21 cellular contexts compared by ENCODE assay signal in the genomic region with DNA sequence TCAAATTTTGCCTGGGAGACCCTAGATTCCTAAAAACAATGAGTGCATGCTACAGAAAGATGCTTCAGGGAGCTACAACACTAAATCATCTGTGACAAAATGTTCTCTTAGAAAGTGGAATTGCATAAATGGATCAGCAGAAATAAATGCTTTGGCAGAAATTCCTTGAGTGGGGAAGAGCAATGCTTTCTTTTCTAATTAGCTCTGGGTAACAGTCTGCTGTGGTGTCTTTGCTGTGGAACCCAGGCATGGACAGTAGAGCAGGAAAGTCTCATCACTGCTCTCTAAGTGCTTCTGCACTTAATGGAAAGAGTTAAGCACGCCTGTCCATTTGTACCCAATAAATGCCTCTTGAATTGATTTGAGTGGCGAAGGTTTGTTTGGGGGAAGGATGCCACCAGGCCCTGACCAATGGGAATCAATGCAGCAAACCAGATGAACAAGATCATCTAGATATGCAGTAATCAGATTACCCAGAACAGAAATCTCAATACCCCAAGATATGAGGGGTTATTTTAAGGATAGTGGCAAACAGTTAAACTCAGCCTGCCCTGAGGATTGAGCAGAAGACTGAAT. TPM values are rescaled to one million over a fixed set of nuclear protein-coding genes. Genes with fewer than 3 reads are reported as not detected.
DNase-seq lines count a peak whose midpoint lies in the region; ATAC-seq and TF ChIP-seq lines count a peak whose summit lies in the region.
"Had no signal": no experiment of that assay in that cellular context is flagged by ENCODE, and none has a peak within 500 bp of the region (broad histone marks: within the 10 kb centered on the region; RNA-seq: fewer than 3 reads in every experiment).

No MANE protein-coding gene starts in this region.

- H3K4me3 ChIP-seq in body of pancreas: no peak overlapping the region
- H3K4me3 ChIP-seq in lung: no peak overlapping the region
- H3K4me3 ChIP-seq in thyroid gland (replicated peaks in 1 of 3): no peak overlapping the region
- H3K4me3 ChIP-seq: cardiac muscle cell, Peyer's patch had no signal

- DNase-seq in body of pancreas (no peak), lung (ENCODE audit: low spot score) (no peak), thyroid gland (no peak), NCI-H2029 treated with DMSO at 0.1 percent for 48 hours (lab: John Stamatoyannopoulos, UW) (no peak)
- DNase-seq in activated effector memory CD4-positive, alpha-beta T cell treated with anti-CD3 and anti-CD28 coated beads, Interleukin-2, amount 50 U/mL, for 16 hours: no peak
- DNase-seq: activated CD4-positive, alpha-beta T cell treated with anti-CD3 and anti-CD28 coated beads, Interleukin-2, amount 50 U/mL, for 4 hours; activated gamma-delta T cell treated with Interleukin-2 at 50 U/mL for 16 hours; CD4-positive, alpha-beta T cell; DMS153; GF-D8; H9; NCI-H1417 treated with DMSO at 0.1 percent for 48 hours; NCI-H524; NK-92 treated with Interleukin-12 subunit alpha and Interleukin-12 subunit beta, amount 100 ng/mL, for 24 hours; Peyer's patch had no signal

- peak overlapping the region in 3 of 4 donors; percentile 27 to 87 (median 45) for H3K27ac ChIP-seq in body of pancreas
- peak overlapping the region; percentile 49 to 56 for H3K27ac ChIP-seq in lung (ENCODE audit: low read depth in 1 of 2, low read length in 1 of 2)
- H3K27ac ChIP-seq in thyroid gland: peak overlapping the region; percentile 73 to 93 (median 87)
- H3K27ac ChIP-seq: cardiac muscle cell had no signal

- ATAC-seq in SK-N-SH treated with all-trans-retinoic acid at 6 μM for 48 hours (peak; percentile 36), body of pancreas (no peak), lung (ENCODE audit: insufficient read depth, low FRiP score) (no peak), HG03045 (IDR thresholded peaks at IDR 0.05; ENCODE audit: unreplicated experiment) (no peak)
- ATAC-seq: WTC11 had no signal

- H3K9me3 ChIP-seq in body of pancreas (no peaks in the 10 kb centered on the region), lung (ENCODE audit: control insufficient read depth in 2 of 2, insufficient read depth in 1 of 2, low read length in 1 of 2) (no peaks in the 10 kb centered on the region), thyroid gland (no peaks in the 10 kb centered on the region)
- H3K9me3 ChIP-seq: Peyer's patch had no signal

- intact Hi-C loops in body of pancreas (cut with DNase I): no loop called here
- intact Hi-C loops in thyroid gland (cut with DNase I): no loop called here

- H3K27me3 ChIP-seq in body of pancreas (no peaks in the 10 kb centered on the region), lung (ENCODE audit: control insufficient read depth, insufficient read depth) (no peaks in the 10 kb centered on the region), thyroid gland (no peaks in the 10 kb centered on the region)
- H3K27me3 ChIP-seq: cardiac muscle cell, Peyer's patch had no signal

- 70 to 76% methylated on average over 2 of the region's 2 CpGs for WGBS in body of pancreas, 2 donors
- 66 to 79% methylated on average over 2 of the region's 2 CpGs for WGBS in lung, 2 donors
- WGBS in thyroid gland, 2 donors: 71 to 86% methylated on average over 2 of the region's 2 CpGs

- TF ChIP-seq POLR2A in body of pancreas (IDR thresholded peaks at IDR 0.05) (no peak), thyroid gland (IDR thresholded peaks at IDR 0.05) (no peak)

- TF ChIP-seq CTCF in body of pancreas (IDR thresholded peaks at IDR 0.05): no peak
- no peak for TF ChIP-seq CTCF in lung (IDR thresholded peaks at IDR 0.05; ENCODE audit: control extremely low read depth, extremely low read depth)
- TF ChIP-seq CTCF in thyroid gland (IDR thresholded peaks at IDR 0.05): no peak

- no peaks in the 10 kb centered on the region for H3K36me3 ChIP-seq in body of pancreas (replicated peaks in 1 of 2; ENCODE audit: insufficient read depth in 1 of 2, low read depth in 2 of 2)
- H3K36me3 ChIP-seq in lung (ENCODE audit: control insufficient read depth in 2 of 2, insufficient read depth in 2 of 2, low read length in 2 of 2): no peaks in the 10 kb centered on the region
- H3K36me3 ChIP-seq in thyroid gland: no peaks in the 10 kb centered on the region
- H3K36me3 ChIP-seq: cardiac muscle cell, Peyer's patch had no signal

- H3K4me1 ChIP-seq in body of pancreas (peaks cover 42% of the 10 kb centered on the region), lung (ENCODE audit: control insufficient read depth in 2 of 2, insufficient read depth in 2 of 2, low read length in 2 of 2) (peaks cover 11 to 32% of the 10 kb centered on the region in 2 donors), thyroid gland (peaks cover 73 to 94% of the 10 kb centered on the region in 2 donors)

TF ChIP-seq in SK-N-SH treated with all-trans-retinoic acid at 6 μM for 48 hours, 23 proteins besides CTCF, POLR2A, EP300 and RAD21:
- TF ChIP-seq ZNF8 (CRISPR knock-in tag; IDR thresholded peaks at IDR 0.05) (no peak), TCF4 (CRISPR knock-in tag; IDR thresholded peaks at IDR 0.05; ENCODE audit: borderline replicate concordance) (peak; percentile 37; the same call in 1 of the 2 replicates), ZNF565 (CRISPR knock-in tag; conservative IDR thresholded peaks at IDR 0.05; ENCODE audit: low read depth) (no peak)

RNA-seq across cellular contexts. Expression of gene HLF, which starts 13.5 kb away (rescaled TPM):
- 1 to 10 TPM; 4.2 to 4.9 TPM for total RNA-seq in body of pancreas
- total RNA-seq in lung: 10 to 100 TPM in 1 of 2 donors, 1 to 10 TPM in 1; 9.9 to 21.3 TPM
- polyA plus RNA-seq in lung: 1 to 10 TPM; 3.2 to 5.8 TPM
- 10 to 100 TPM; 39.4 to 54.1 (median 51.7) TPM for total RNA-seq in thyroid gland
- total RNA-seq: dermis microvascular lymphatic vessel endothelial cell, lung microvascular endothelial cell had no signal
